In the genomic region with DNA sequence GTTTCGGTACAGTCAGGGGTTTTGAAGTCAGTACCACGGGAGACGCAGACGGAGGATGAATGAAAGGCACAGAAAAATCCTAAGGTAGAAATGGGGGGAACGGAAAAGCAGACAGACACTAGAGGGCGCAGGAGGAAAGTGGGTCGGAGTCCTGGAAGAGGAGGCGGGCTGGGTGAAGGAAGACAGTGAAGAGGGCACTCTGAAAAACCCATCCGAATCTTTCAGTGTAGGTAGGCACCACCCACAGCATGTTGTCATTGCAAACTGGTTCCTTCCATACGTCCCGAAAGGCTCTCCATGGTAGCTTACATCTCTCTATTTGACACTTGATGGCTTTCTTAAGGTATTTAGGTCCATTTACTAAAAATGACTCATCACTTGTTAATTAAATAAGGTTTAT, we compare ENCODE assay signal across 1 cellular context.
TF ChIP-seq lines count a peak whose summit lies in the region.

No MANE protein-coding gene starts in this region.

TF ChIP-seq in HEK293, 187 proteins besides CTCF, POLR2A, EP300 and RAD21 (continued from another document):
- TF ChIP-seq PRDM4 (tag by site-specific recombination; IDR thresholded peaks at IDR 0.05) (no peak), ZBTB10 (tag by site-specific recombination; IDR thresholded peaks at IDR 0.05) (0 out of 2 replicates have a peak, but pooled peaks have one; percentile 26), ZFP37 (tag by site-specific recombination; IDR thresholded peaks at IDR 0.05) (peak; percentile 61; the same call in 1 of the 2 replicates), SP3 (tag by site-specific recombination; IDR thresholded peaks at IDR 0.05) (peak; percentile 48), PRDM1 (tag by site-specific recombination; IDR thresholded peaks at IDR 0.05) (peak; percentile 57; the same call in 1 of the 2 replicates), ZNF2 (tag by site-specific recombination; IDR thresholded peaks at IDR 0.05) (0 out of 2 replicates have a peak, but pooled peaks have one; percentile 49), ZNF501 (tag by site-specific recombination; IDR thresholded peaks at IDR 0.05) (no peak), ZNF837 (tag by site-specific recombination; IDR thresholded peaks at IDR 0.05) (no peak), MZF1 (tag by site-specific recombination; IDR thresholded peaks at IDR 0.05; ENCODE audit: borderline replicate concordance) (no peak), ZNF366 (tag by site-specific recombination; conservative IDR thresholded peaks at IDR 0.05) (peak; percentile 82), ZFHX2 (tag by site-specific recombination; conservative IDR thresholded peaks at IDR 0.05) (peak; percentile 60), FEZF1 (tag by site-specific recombination; IDR thresholded peaks at IDR 0.05) (no peak), ZBTB17 (tag by site-specific recombination; IDR thresholded peaks at IDR 0.05) (0 out of 2 replicates have a peak, but pooled peaks have one; percentile 46), ZFP69B (tag by site-specific recombination; IDR thresholded peaks at IDR 0.05) (peak; percentile 34; the same call in 1 of the 2 replicates), ZSCAN30 (tag by site-specific recombination; IDR thresholded peaks at IDR 0.05) (0 out of 2 replicates have a peak, but pooled peaks have one; percentile 41), REST (tag by site-specific recombination; IDR thresholded peaks at IDR 0.05) (0 out of 2 replicates have a peak, but pooled peaks have one; percentile 36), TRIM28 (IDR thresholded peaks at IDR 0.05; ENCODE audit: borderline replicate concordance, low read length) (no peak), ZNF148 (tag by site-specific recombination; IDR thresholded peaks at IDR 0.05; ENCODE audit: borderline replicate concordance) (no peak), ZNF335 (tag by site-specific recombination; conservative IDR thresholded peaks at IDR 0.05) (0 out of 2 replicates have a peak, but pooled peaks have one; percentile 16), ZNF394 (tag by site-specific recombination; IDR thresholded peaks at IDR 0.05; ENCODE audit: borderline replicate concordance) (no peak)
- TF ChIP-seq, protein P1, sequence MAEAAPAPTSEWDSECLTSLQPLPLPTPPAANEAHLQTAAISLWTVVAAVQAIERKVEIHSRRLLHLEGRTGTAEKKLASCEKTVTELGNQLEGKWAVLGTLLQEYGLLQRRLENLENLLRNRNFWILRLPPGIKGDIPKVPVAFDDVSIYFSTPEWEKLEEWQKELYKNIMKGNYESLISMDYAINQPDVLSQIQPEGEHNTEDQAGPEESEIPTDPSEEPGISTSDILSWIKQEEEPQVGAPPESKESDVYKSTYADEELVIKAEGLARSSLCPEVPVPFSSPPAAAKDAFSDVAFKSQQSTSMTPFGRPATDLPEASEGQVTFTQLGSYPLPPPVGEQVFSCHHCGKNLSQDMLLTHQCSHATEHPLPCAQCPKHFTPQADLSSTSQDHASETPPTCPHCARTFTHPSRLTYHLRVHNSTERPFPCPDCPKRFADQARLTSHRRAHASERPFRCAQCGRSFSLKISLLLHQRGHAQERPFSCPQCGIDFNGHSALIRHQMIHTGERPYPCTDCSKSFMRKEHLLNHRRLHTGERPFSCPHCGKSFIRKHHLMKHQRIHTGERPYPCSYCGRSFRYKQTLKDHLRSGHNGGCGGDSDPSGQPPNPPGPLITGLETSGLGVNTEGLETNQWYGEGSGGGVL (tag by site-specific recombination; IDR thresholded peaks at IDR 0.05), result no peak
- TF ChIP-seq, protein P2, sequence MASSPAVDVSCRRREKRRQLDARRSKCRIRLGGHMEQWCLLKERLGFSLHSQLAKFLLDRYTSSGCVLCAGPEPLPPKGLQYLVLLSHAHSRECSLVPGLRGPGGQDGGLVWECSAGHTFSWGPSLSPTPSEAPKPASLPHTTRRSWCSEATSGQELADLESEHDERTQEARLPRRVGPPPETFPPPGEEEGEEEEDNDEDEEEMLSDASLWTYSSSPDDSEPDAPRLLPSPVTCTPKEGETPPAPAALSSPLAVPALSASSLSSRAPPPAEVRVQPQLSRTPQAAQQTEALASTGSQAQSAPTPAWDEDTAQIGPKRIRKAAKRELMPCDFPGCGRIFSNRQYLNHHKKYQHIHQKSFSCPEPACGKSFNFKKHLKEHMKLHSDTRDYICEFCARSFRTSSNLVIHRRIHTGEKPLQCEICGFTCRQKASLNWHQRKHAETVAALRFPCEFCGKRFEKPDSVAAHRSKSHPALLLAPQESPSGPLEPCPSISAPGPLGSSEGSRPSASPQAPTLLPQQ (tag by site-specific recombination; IDR thresholded peaks at IDR 0.05), result 0 out of 2 replicates have a peak, but pooled peaks have one; percentile 22
- TF ChIP-seq, protein P3, sequence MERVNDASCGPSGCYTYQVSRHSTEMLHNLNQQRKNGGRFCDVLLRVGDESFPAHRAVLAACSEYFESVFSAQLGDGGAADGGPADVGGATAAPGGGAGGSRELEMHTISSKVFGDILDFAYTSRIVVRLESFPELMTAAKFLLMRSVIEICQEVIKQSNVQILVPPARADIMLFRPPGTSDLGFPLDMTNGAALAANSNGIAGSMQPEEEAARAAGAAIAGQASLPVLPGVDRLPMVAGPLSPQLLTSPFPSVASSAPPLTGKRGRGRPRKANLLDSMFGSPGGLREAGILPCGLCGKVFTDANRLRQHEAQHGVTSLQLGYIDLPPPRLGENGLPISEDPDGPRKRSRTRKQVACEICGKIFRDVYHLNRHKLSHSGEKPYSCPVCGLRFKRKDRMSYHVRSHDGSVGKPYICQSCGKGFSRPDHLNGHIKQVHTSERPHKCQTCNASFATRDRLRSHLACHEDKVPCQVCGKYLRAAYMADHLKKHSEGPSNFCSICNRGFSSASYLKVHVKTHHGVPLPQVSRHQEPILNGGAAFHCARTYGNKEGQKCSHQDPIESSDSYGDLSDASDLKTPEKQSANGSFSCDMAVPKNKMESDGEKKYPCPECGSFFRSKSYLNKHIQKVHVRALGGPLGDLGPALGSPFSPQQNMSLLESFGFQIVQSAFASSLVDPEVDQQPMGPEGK (tag by site-specific recombination; IDR thresholded peaks at IDR 0.05), result peak; percentile 21; the same call in 1 of the 2 replicates
